ENCODE assay signal across 9 cellular contexts in the genomic region with DNA sequence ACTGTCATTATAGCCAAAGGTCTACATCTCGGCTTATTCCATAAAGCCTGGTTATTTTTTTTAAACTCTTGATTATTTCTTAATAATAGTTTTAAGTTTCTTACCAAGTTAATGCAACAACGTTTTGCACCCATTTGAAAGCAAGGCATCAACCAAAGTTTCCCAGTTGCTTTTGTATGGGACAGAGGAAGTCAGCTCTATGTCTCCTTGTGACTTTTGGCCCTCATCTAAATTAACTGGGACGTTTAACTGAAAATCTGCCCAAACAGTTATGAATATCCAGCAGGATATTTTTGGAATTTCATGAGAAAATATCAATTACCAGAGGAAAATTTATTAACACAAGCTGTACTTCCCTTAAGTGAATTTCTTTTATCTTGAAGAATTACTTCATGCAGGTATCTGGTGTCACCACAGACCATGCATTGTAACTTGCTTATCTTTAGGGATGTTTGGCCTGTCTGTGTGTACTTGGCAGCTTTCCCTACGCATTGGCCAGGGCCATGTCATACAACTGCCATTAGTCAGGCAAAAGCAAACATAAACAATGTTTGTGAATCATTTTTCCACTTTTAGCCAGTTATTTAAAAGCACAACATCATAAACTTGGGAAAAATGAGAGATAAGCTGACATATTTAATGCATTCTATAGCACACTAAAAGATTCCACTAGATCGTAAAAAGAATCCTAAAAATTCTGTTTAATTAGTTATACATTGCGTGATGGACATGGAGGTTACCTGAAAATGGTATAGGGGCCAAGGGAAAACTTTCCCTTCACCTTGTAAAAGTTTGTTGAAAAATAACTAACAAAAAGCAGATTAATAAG.
DNase-seq lines count a peak whose midpoint lies in the region; ATAC-seq and TF ChIP-seq lines count a peak whose summit lies in the region.
"Had no signal": no experiment of that assay in that cellular context is flagged by ENCODE, and none has a peak within 500 bp of the region (broad histone marks: within the 10 kb centered on the region; RNA-seq: fewer than 3 reads in every experiment).

No MANE protein-coding gene starts in this region.

- no peak for ATAC-seq in HG02884 (IDR thresholded peaks at IDR 0.05; ENCODE audit: unreplicated experiment)

- WGBS in stomach, 5 donors: 42 to 49% (median 49%) methylated on average over 6 of the region's 6 CpGs

- no peak for TF ChIP-seq EP300 in stomach (IDR thresholded peaks at IDR 0.05)

- POLR2A ChIA-PET in HEK293T (lab: Yijun Ruan, JAX): interaction anchor here (1.0 to 2.2 kb wide), 4 partner anchors 10 to 101 kb away, joined by 3 to 8 read pairs (median 4); partner anchors contain the start of gene PDE5A

- CTCF ChIA-PET in HEK293T (lab: Yijun Ruan, JAX): no interaction called here

- H3K27me3 Mint-ChIP-seq in activated T-helper 2 cell treated with anti-CD3 and anti-CD28 coated beads, Interferon-gamma antibody, Interleukin-2, Interleukin-4, amounts not matched to agents 10 μg/mL and 5 μg/mL and 100 μg/mL, durations not matched to agents 14 hours and 24 hours and 36 hours (ENCODE audit: low read depth): no peaks in the 10 kb centered on the region
- H3K27me3 Mint-ChIP-seq in T-helper 2 cell treated with Interferon-gamma antibody and Interleukin-4, amounts not matched to agents 5 μg/mL and 100 μg/mL, for 36 hours (ENCODE audit: low read depth): no peaks in the 10 kb centered on the region

- H3K27me3 ChIP-seq in left ventricle myocardium inferior (ENCODE audit: low read depth) (no peaks in the 10 kb centered on the region), stomach (no peaks in the 10 kb centered on the region)

- no peak overlapping the region for H3K27ac Mint-ChIP-seq in activated T-helper 2 cell treated with anti-CD3 and anti-CD28 coated beads, Interferon-gamma antibody, Interleukin-2, Interleukin-4, amounts not matched to agents 10 μg/mL and 5 μg/mL and 100 μg/mL, durations not matched to agents 14 hours and 24 hours and 36 hours
- no peak overlapping the region for H3K27ac Mint-ChIP-seq in T-helper 2 cell treated with Interferon-gamma antibody and Interleukin-4, amounts not matched to agents 5 μg/mL and 100 μg/mL, for 36 hours

- H3K4me1 Mint-ChIP-seq in activated T-helper 2 cell treated with anti-CD3 and anti-CD28 coated beads, Interferon-gamma antibody, Interleukin-2, Interleukin-4, amounts not matched to agents 10 μg/mL and 5 μg/mL and 100 μg/mL, durations not matched to agents 14 hours and 24 hours and 36 hours (ENCODE audit: low read depth): no peaks in the 10 kb centered on the region
- no peaks in the 10 kb centered on the region for H3K4me1 Mint-ChIP-seq in T-helper 2 cell treated with Interferon-gamma antibody and Interleukin-4, amounts not matched to agents 5 μg/mL and 100 μg/mL, for 36 hours (ENCODE audit: low read depth)

- no peak overlapping the region for H3K4me3 Mint-ChIP-seq in activated T-helper 2 cell treated with anti-CD3 and anti-CD28 coated beads, Interferon-gamma antibody, Interleukin-2, Interleukin-4, amounts not matched to agents 10 μg/mL and 5 μg/mL and 100 μg/mL, durations not matched to agents 14 hours and 24 hours and 36 hours (ENCODE audit: low read depth)
- no peak overlapping the region for H3K4me3 Mint-ChIP-seq in T-helper 2 cell treated with Interferon-gamma antibody and Interleukin-4, amounts not matched to agents 5 μg/mL and 100 μg/mL, for 36 hours

- intact Hi-C loops in left ventricle myocardium inferior (cut with micrococcal nuclease) (no loop called here), stomach (cut with DNase I; ENCODE audit: low total_unique reads) (no loop called here)
- intact Hi-C loops in activated T-helper 2 cell treated with anti-CD3 and anti-CD28 coated beads, Interferon-gamma antibody, Interleukin-2, Interleukin-4, amounts not matched to agents 10 μg/mL and 5 μg/mL and 100 μg/mL, durations not matched to agents 14 hours and 24 hours and 36 hours (cut with micrococcal nuclease): no loop called here

- H3K36me3 Mint-ChIP-seq in activated T-helper 2 cell treated with anti-CD3 and anti-CD28 coated beads, Interferon-gamma antibody, Interleukin-2, Interleukin-4, amounts not matched to agents 10 μg/mL and 5 μg/mL and 100 μg/mL, durations not matched to agents 14 hours and 24 hours and 36 hours (ENCODE audit: low read depth): no peaks in the 10 kb centered on the region
- H3K36me3 Mint-ChIP-seq in T-helper 2 cell treated with Interferon-gamma antibody and Interleukin-4, amounts not matched to agents 5 μg/mL and 100 μg/mL, for 36 hours (ENCODE audit: low read depth): no peaks in the 10 kb centered on the region

- H3K4me1 ChIP-seq in left ventricle myocardium inferior (peaks cover 49% of the 10 kb centered on the region), stomach (peaks cover 4 to 34% (median 15%) of the 10 kb centered on the region in 4 donors)

- no peak for TF ChIP-seq CTCF in left ventricle myocardium inferior (IDR thresholded peaks at IDR 0.05; ENCODE audit: borderline replicate concordance)
- no peak for TF ChIP-seq CTCF in stomach (IDR thresholded peaks at IDR 0.05)

- H3K4me3 ChIP-seq in left ventricle myocardium inferior: no peak overlapping the region
- H3K4me3 ChIP-seq in stomach: no peak overlapping the region

- H3K9me3 ChIP-seq in left ventricle myocardium inferior (replicated peaks) (peaks cover 9% of the 10 kb centered on the region), stomach (peaks cover 0 to 7% (median 0%) of the 10 kb centered on the region in 4 donors)

- no peaks in the 10 kb centered on the region for H3K36me3 ChIP-seq in left ventricle myocardium inferior
- H3K36me3 ChIP-seq in stomach: no peaks in the 10 kb centered on the region

- H3K9me3 Mint-ChIP-seq in activated T-helper 2 cell treated with anti-CD3 and anti-CD28 coated beads, Interferon-gamma antibody, Interleukin-2, Interleukin-4, amounts not matched to agents 10 μg/mL and 5 μg/mL and 100 μg/mL, durations not matched to agents 14 hours and 24 hours and 36 hours: no peaks in the 10 kb centered on the region
- no peaks in the 10 kb centered on the region for H3K9me3 Mint-ChIP-seq in T-helper 2 cell treated with Interferon-gamma antibody and Interleukin-4, amounts not matched to agents 5 μg/mL and 100 μg/mL, for 36 hours

- no peak for TF ChIP-seq POLR2A in stomach (IDR thresholded peaks at IDR 0.05)

- H3K27ac ChIP-seq in left ventricle myocardium inferior (replicated peaks) (peak overlapping the region; percentile 62), stomach (peak overlapping the region in 2 of 5 donors; percentile 20 to 37)

- DNase-seq in HEK293T (ENCODE audit: extremely low spot score) (peak; percentile 60), T1000 (lab: John Stamatoyannopoulos, UW) (peak; percentile 66), left ventricle myocardium inferior (no peak), stomach (peak; percentile 55), NCI-H510A (lab: John Stamatoyannopoulos, UW) (no peak)
- no peak for DNase-seq in activated T-helper 2 cell treated with anti-CD3 and anti-CD28 coated beads, Interferon-gamma antibody, Interleukin-2, Interleukin-4, amounts not matched to agents 10 μg/mL and 5 μg/mL and 100 μg/mL, durations not matched to agents 14 hours and 24 hours and 36 hours (ENCODE audit: low spot score)
- DNase-seq in T-helper 2 cell treated with Interferon-gamma antibody and Interleukin-4, amounts not matched to agents 5 μg/mL and 100 μg/mL, for 36 hours (ENCODE audit: low spot score): no peak
- DNase-seq: NCI-H446 had no signal

TF ChIP-seq in HEK293T, 16 proteins besides CTCF, POLR2A, EP300 and RAD21:
- TF ChIP-seq TARDBP (IDR thresholded peaks at IDR 0.05) (no peak), ZNF384 (IDR thresholded peaks at IDR 0.05) (no peak), FOXA1 (IDR thresholded peaks at IDR 0.05) (peak; percentile 67; the same call in 1 of the 2 replicates), L3MBTL2 (conservative IDR thresholded peaks at IDR 0.05) (no peak), ELF4 (IDR thresholded peaks at IDR 0.05) (no peak), FOXM1 (IDR thresholded peaks at IDR 0.05; ENCODE audit: borderline replicate concordance) (peak; percentile 23; the same call in 1 of the 2 replicates), FOXK2 (IDR thresholded peaks at IDR 0.05) (peak; percentile 56; the same call in 1 of the 2 replicates), ARNT (IDR thresholded peaks at IDR 0.05) (peak; percentile 49; the same call in 1 of the 2 replicates), CTBP1 (IDR thresholded peaks at IDR 0.05; ENCODE audit: borderline replicate concordance) (peak; percentile 88)
- TF ChIP-seq, protein P1, sequence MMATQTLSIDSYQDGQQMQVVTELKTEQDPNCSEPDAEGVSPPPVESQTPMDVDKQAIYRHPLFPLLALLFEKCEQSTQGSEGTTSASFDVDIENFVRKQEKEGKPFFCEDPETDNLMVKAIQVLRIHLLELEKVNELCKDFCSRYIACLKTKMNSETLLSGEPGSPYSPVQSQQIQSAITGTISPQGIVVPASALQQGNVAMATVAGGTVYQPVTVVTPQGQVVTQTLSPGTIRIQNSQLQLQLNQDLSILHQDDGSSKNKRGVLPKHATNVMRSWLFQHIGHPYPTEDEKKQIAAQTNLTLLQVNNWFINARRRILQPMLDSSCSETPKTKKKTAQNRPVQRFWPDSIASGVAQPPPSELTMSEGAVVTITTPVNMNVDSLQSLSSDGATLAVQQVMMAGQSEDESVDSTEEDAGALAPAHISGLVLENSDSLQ (IDR thresholded peaks at IDR 0.05): peak; percentile 94

Comparison
In these comparisons a context has a peak if more than half of its experiments do, and no peak if none do; other contexts are left out.
1. DNase-seq: peak in HEK293T (single experiment), T1000 (single experiment) and stomach (single experiment); none in left ventricle myocardium inferior (single experiment), NCI-H510A (single experiment), activated T-helper 2 cell treated with anti-CD3 and anti-CD28 coated beads, Interferon-gamma antibody, Interleukin-2, Interleukin-4, amounts not matched to agents 10 μg/mL and 5 μg/mL and 100 μg/mL, durations not matched to agents 14 hours and 24 hours and 36 hours (single experiment) and T-helper 2 cell treated with Interferon-gamma antibody and Interleukin-4, amounts not matched to agents 5 μg/mL and 100 μg/mL, for 36 hours (single experiment).